ENCODE assay signal across 24 cellular contexts in the genomic region with DNA sequence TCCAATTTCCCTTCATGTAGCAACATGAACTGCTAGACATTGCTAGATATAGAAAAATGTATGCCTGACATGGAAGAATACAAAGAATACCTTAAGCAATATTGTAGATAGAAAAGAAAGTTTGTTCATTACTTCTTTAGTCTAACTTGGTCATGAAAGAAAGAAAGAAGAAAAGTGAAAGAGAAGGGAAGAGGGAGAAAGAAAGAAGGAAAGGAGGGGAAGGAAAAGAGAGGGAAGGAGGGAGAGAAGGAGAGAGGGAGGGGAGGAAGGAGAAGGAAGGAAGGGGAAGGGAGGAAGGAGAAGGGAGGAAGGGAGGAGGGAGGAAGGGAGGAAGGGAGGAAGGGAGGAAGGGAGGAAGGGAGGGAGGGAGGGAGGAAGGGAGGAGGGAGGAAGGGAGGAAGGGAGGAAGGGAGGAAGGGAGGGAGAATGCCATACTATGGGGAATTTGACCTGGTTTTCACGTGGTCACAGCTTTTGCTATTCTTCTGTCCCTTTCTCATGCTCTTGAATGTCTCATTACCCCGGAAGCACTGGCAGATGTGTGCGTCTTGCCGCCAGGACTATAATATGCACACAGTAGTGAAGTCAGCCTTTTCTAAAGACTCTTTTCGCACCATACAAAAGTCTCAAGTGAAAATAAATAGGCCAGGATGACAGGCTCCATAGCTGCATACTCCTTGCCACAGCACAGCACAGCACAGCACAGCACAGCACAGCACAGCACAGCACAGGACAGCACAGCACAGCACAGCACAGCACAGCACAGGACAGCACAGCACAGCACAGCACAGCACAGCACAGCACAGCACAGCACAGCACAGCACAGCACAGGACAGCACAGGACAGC.
DNase-seq lines count a peak whose midpoint lies in the region; ATAC-seq and TF ChIP-seq lines count a peak whose summit lies in the region.
"Had no signal": no experiment of that assay in that cellular context is flagged by ENCODE, and none has a peak within 500 bp of the region (broad histone marks: within the 10 kb centered on the region; RNA-seq: fewer than 3 reads in every experiment).

No MANE protein-coding gene starts in this region.

- H3K27ac Mint-ChIP-seq in MCF 10A (ENCODE audit: low read depth, unreplicated experiment): peak overlapping the region; percentile 7
- peak overlapping the region; percentile 3 to 22 for H3K27ac Mint-ChIP-seq in effector memory CD8-positive, alpha-beta T cell
- H3K27ac Mint-ChIP-seq in stimulated activated memory B cell treated with anti-CD40 and anti-IgM and Interleukin-4, amounts not matched to agents 10 μg/mL and 1 μg/mL and 100 μg/mL, for 72 hours: peak overlapping the region; percentile 53
- H3K27ac Mint-ChIP-seq: activated T-helper 2 cell treated with anti-CD3 and anti-CD28 coated beads, Interferon-gamma antibody, Interleukin-2, Interleukin-4, amounts not matched to agents 10 μg/mL and 5 μg/mL and 100 μg/mL, durations not matched to agents 14 hours and 24 hours and 36 hours had no signal

- BruUV-seq in MCF 10A (replicated peaks; lab: Mats Ljungman, UMichigan): no TSS peak

- peaks cover 74% of the 10 kb centered on the region for H3K36me3 Mint-ChIP-seq in MCF 10A (ENCODE audit: insufficient read depth, unreplicated experiment)
- peaks cover 37% of the 10 kb centered on the region for H3K36me3 Mint-ChIP-seq in effector memory CD8-positive, alpha-beta T cell (ENCODE audit: insufficient read depth)
- peaks cover 39% of the 10 kb centered on the region for H3K36me3 Mint-ChIP-seq in stimulated activated memory B cell treated with anti-CD40 and anti-IgM and Interleukin-4, amounts not matched to agents 10 μg/mL and 1 μg/mL and 100 μg/mL, for 72 hours

- H3K36me3 ChIP-seq in breast epithelium: no peaks in the 10 kb centered on the region
- H3K36me3 ChIP-seq in effector memory CD4-positive, alpha-beta T cell (ENCODE audit: control insufficient read depth, insufficient read depth, low read length): peaks cover 13% of the 10 kb centered on the region

- DNase-seq in MCF 10A (ENCODE audit: unreplicated experiment) (no peak), breast epithelium (ENCODE audit: low spot score in 2 of 2) (no peak), NCI-H69 (lab: John Stamatoyannopoulos, UW) (peak; percentile 15)
- DNase-seq in effector memory CD8-positive, alpha-beta T cell: no peak
- DNase-seq in effector memory CD4-positive, alpha-beta T cell: no peak
- DNase-seq: activated CD4-positive, alpha-beta T cell treated with anti-CD3 and anti-CD28 coated beads, Interleukin-2, amount 50 U/mL, for 48 hours; aorta; EL; head of caudate nucleus; immature natural killer cell; left ventricle myocardium superior; NCI-H1105; NCI-H524 treated with DMSO at 0.1 percent for 48 hours; SHP77; stimulated activated CD4-positive, alpha-beta T cell treated with anti-CD3 and anti-CD28 coated beads, Interleukin-1b, Interleukin-23, amount 100 ng/mL, for 48 hours; stimulated activated naive CD8-positive, alpha-beta T cell treated with anti-CD3 and anti-CD28 coated beads, Interleukin-15, Interleukin-2, amounts not matched to agents 100 U/mL and 50 U/mL, for 24 hours; T-cell; WERI-Rb-1 had no signal

- intact Hi-C loops in MCF 10A (cut with micrococcal nuclease) (no loop called here), breast epithelium (cut with DNase I; ENCODE audit: low total_unique reads) (no loop called here)

- TF ChIP-seq CTCF in MCF 10A (IDR thresholded peaks at IDR 0.05; ENCODE audit: unreplicated experiment) (no peak), breast epithelium (IDR thresholded peaks at IDR 0.05) (no peak)

- no peak overlapping the region for H3K4me3 Mint-ChIP-seq in MCF 10A (ENCODE audit: unreplicated experiment)
- no peak overlapping the region for H3K4me3 Mint-ChIP-seq in effector memory CD8-positive, alpha-beta T cell
- no peak overlapping the region for H3K4me3 Mint-ChIP-seq in stimulated activated memory B cell treated with anti-CD40 and anti-IgM and Interleukin-4, amounts not matched to agents 10 μg/mL and 1 μg/mL and 100 μg/mL, for 72 hours
- H3K4me3 Mint-ChIP-seq: T-cell had no signal

- no peak for ATAC-seq in effector memory CD8-positive, alpha-beta T cell (replicated peaks)
- no peak for ATAC-seq in stimulated activated memory B cell treated with anti-CD40 and anti-IgM and Interleukin-4, amounts not matched to agents 10 μg/mL and 1 μg/mL and 100 μg/mL, for 72 hours
- ATAC-seq in GM19324 (IDR thresholded peaks at IDR 0.05; ENCODE audit: low FRiP score, unreplicated experiment): no peak
- ATAC-seq: left ventricle myocardium superior; stimulated activated naive CD8-positive, alpha-beta T cell treated with anti-CD3 and anti-CD28 coated beads, Interleukin-15, Interleukin-2, amounts not matched to agents 100 U/mL and 50 U/mL, for 24 hours; T-cell had no signal

- H3K27ac ChIP-seq in breast epithelium: no peak overlapping the region
- H3K27ac ChIP-seq in effector memory CD4-positive, alpha-beta T cell (ENCODE audit: insufficient read depth, low read length, poor library complexity, severe bottlenecking): no peak overlapping the region
- H3K27ac ChIP-seq: KMS-11, parathyroid adenoma, tibial nerve, WERI-Rb-1 had no signal

- no peaks in the 10 kb centered on the region for H3K9me3 ChIP-seq in breast epithelium
- H3K9me3 ChIP-seq in effector memory CD4-positive, alpha-beta T cell (ENCODE audit: control insufficient read depth, low read length): no peaks in the 10 kb centered on the region
- H3K9me3 ChIP-seq: tibial nerve had no signal

- no peak overlapping the region for H3K4me3 ChIP-seq in breast epithelium
- no peak overlapping the region for H3K4me3 ChIP-seq in effector memory CD4-positive, alpha-beta T cell (ENCODE audit: insufficient read depth, low read depth, low read length, poor library complexity, severe bottlenecking)
- H3K4me3 ChIP-seq: tibial nerve had no signal

- no peaks in the 10 kb centered on the region for H3K27me3 ChIP-seq in breast epithelium
- H3K27me3 ChIP-seq in effector memory CD4-positive, alpha-beta T cell (replicated peaks; ENCODE audit: control insufficient read depth, insufficient read depth, low read length, poor library complexity, severe bottlenecking): no peaks in the 10 kb centered on the region
- H3K27me3 ChIP-seq: tibial nerve had no signal

- no peak for TF ChIP-seq POLR2A in breast epithelium (IDR thresholded peaks at IDR 0.05)

- H3K27me3 Mint-ChIP-seq in MCF 10A (ENCODE audit: insufficient read depth, unreplicated experiment): no peaks in the 10 kb centered on the region
- no peaks in the 10 kb centered on the region for H3K27me3 Mint-ChIP-seq in effector memory CD8-positive, alpha-beta T cell
- H3K27me3 Mint-ChIP-seq in stimulated activated memory B cell treated with anti-CD40 and anti-IgM and Interleukin-4, amounts not matched to agents 10 μg/mL and 1 μg/mL and 100 μg/mL, for 72 hours: no peaks in the 10 kb centered on the region
- H3K27me3 Mint-ChIP-seq: T-cell had no signal

- H3K4me1 ChIP-seq in breast epithelium: no peaks in the 10 kb centered on the region
- no peaks in the 10 kb centered on the region for H3K4me1 ChIP-seq in effector memory CD4-positive, alpha-beta T cell (ENCODE audit: control insufficient read depth, insufficient read depth, low read length, poor library complexity, severe bottlenecking)
- H3K4me1 ChIP-seq: parathyroid adenoma had no signal

- POLR2A ChIA-PET in MCF 10A (lab: Yijun Ruan, JAX): interaction anchor here (0.6 to 0.7 kb wide), 3 partner anchors 35 to 458 kb away, joined by 3 to 4 read pairs (median 3); no protein-coding TSS in a partner anchor

- H3K9me3 Mint-ChIP-seq in MCF 10A (ENCODE audit: unreplicated experiment): no peaks in the 10 kb centered on the region
- no peaks in the 10 kb centered on the region for H3K9me3 Mint-ChIP-seq in effector memory CD8-positive, alpha-beta T cell
- no peaks in the 10 kb centered on the region for H3K9me3 Mint-ChIP-seq in stimulated activated memory B cell treated with anti-CD40 and anti-IgM and Interleukin-4, amounts not matched to agents 10 μg/mL and 1 μg/mL and 100 μg/mL, for 72 hours
- H3K9me3 Mint-ChIP-seq: activated T-helper 2 cell treated with anti-CD3 and anti-CD28 coated beads, Interferon-gamma antibody, Interleukin-2, Interleukin-4, amounts not matched to agents 10 μg/mL and 5 μg/mL and 100 μg/mL, durations not matched to agents 14 hours and 24 hours and 36 hours; immature natural killer cell; T-cell had no signal

- H3K4me1 Mint-ChIP-seq in MCF 10A (ENCODE audit: insufficient read depth, unreplicated experiment): no peaks in the 10 kb centered on the region
- peaks cover 0 to 2% of the 10 kb centered on the region in 2 donors for H3K4me1 Mint-ChIP-seq in effector memory CD8-positive, alpha-beta T cell (ENCODE audit: low read depth in 2 of 2)
- peaks cover 6% of the 10 kb centered on the region for H3K4me1 Mint-ChIP-seq in stimulated activated memory B cell treated with anti-CD40 and anti-IgM and Interleukin-4, amounts not matched to agents 10 μg/mL and 1 μg/mL and 100 μg/mL, for 72 hours

- CTCF ChIA-PET in MCF 10A (lab: Yijun Ruan, JAX): interaction anchor here (1.0 kb wide), 1 partner anchor 128 kb away, joined by 4 read pairs; no protein-coding TSS in a partner anchor
